Comparison of ENCODE assay signal across 8 cellular contexts in genomic region chr12:120262852-120263724, GRCh38. TPM values are rescaled to one million over a fixed set of nuclear protein-coding genes. Genes with fewer than 3 reads are reported as not detected.
DNase-seq lines count a peak whose midpoint lies in the region; FAIRE-seq and TF ChIP-seq lines count a peak whose summit lies in the region.

No MANE protein-coding gene starts in this region.

- DNase-seq in HK-2 (ENCODE audit: unreplicated experiment) = peak; percentile 61
- DNase-seq in astrocyte (ENCODE audit: low read depth) = no peak
- DNase-seq in immature natural killer cell = no peak
- no peak for DNase-seq in GM20000 (ENCODE audit: low spot score)
- no peak for DNase-seq in activated CD8-positive, alpha-beta memory T cell treated with anti-CD3 and anti-CD28 coated beads, Interleukin-2, amount 50 U/mL, for 48 hours
- no peak for DNase-seq in D721Med (ENCODE audit: insufficient read length, low spot score)
- DNase-seq in epidermal melanocyte (ENCODE audit: insufficient read length, low spot score) = no peak

- H2AFZ ChIP-seq in astrocyte (ENCODE audit: low read depth, low read length) = no peak overlapping the region

- H3K27me3 Mint-ChIP-seq in astrocyte (ENCODE audit: low read depth, unreplicated experiment) = no peaks in the 10 kb centered on the region
- peaks cover 0 to 22% (median 9%) of the 10 kb centered on the region in 3 donors for H3K27me3 Mint-ChIP-seq in immature natural killer cell (ENCODE audit: low read depth in 3 of 3)

- H3K4me2 ChIP-seq in astrocyte (ENCODE audit: low read length) = peak overlapping the region; percentile 100

- peaks cover 65% of the 10 kb centered on the region for H4K20me1 ChIP-seq in astrocyte (ENCODE audit: insufficient read depth, low read length)

- H3K4me3 ChIP-seq in astrocyte (ENCODE audit: insufficient read depth, low read depth, low read length) = peak overlapping the region; percentile 88
- peak overlapping the region; percentile 72 to 84 for H3K4me3 ChIP-seq in stomach smooth muscle (ENCODE audit: low read length in 2 of 2)

- peak overlapping the region; percentile 97 for H3K4me3 Mint-ChIP-seq in astrocyte (ENCODE audit: unreplicated experiment)
- H3K4me3 Mint-ChIP-seq in immature natural killer cell = peak overlapping the region; percentile 88 to 97 (median 93)

- H3K9me3 Mint-ChIP-seq in astrocyte (ENCODE audit: unreplicated experiment) (no peaks in the 10 kb centered on the region), immature natural killer cell (no peaks in the 10 kb centered on the region)

- H3K9me3 ChIP-seq in astrocyte (ENCODE audit: insufficient read depth, low read depth, low read length) (no peaks in the 10 kb centered on the region), stomach smooth muscle (ENCODE audit: control insufficient read depth in 2 of 2, low read length in 2 of 2) (no peaks in the 10 kb centered on the region)

- peaks cover 74% of the 10 kb centered on the region for H3K79me2 ChIP-seq in astrocyte (ENCODE audit: insufficient read depth, low read length)

- H3K4me1 Mint-ChIP-seq in astrocyte (ENCODE audit: low read depth, unreplicated experiment) (peaks cover 40% of the 10 kb centered on the region), immature natural killer cell (peaks cover 65 to 66% of the 10 kb centered on the region in 2 donors)

- H3K36me3 ChIP-seq in astrocyte (ENCODE audit: insufficient read depth, low read length) (no peaks in the 10 kb centered on the region), stomach smooth muscle (ENCODE audit: control insufficient read depth in 2 of 2, insufficient read depth in 2 of 2, low read length in 2 of 2) (peaks cover 0 to 2% of the 10 kb centered on the region in 2 donors)

- no peaks in the 10 kb centered on the region for H3K27me3 ChIP-seq in astrocyte (ENCODE audit: insufficient read depth, low read length)
- H3K27me3 ChIP-seq in stomach smooth muscle (ENCODE audit: control insufficient read depth in 1 of 2, insufficient read depth in 2 of 2, low read length in 2 of 2) = no peaks in the 10 kb centered on the region

- H3K36me3 Mint-ChIP-seq in astrocyte (ENCODE audit: low read depth, unreplicated experiment) (peaks cover 17% of the 10 kb centered on the region), immature natural killer cell (peaks cover 5 to 25% (median 17%) of the 10 kb centered on the region in 3 donors)

- H3K4me1 ChIP-seq in astrocyte (ENCODE audit: insufficient read depth, low read length) (peaks cover 39% of the 10 kb centered on the region), stomach smooth muscle (ENCODE audit: control insufficient read depth, insufficient read depth, low read length) (peaks cover 54% of the 10 kb centered on the region)

- FAIRE-seq in astrocyte (lab: Jason Lieb, UNC) (no peak), D721Med (lab: Jason Lieb, UNC) (no peak)

- H3K27ac Mint-ChIP-seq in astrocyte (ENCODE audit: unreplicated experiment) = peak overlapping the region; percentile 92
- H3K27ac Mint-ChIP-seq in immature natural killer cell = peak overlapping the region; percentile 91 to 99 (median 96)

- H3K9ac ChIP-seq in astrocyte (ENCODE audit: low read length) = peak overlapping the region; percentile 88
- peak overlapping the region; percentile 74 to 82 for H3K9ac ChIP-seq in stomach smooth muscle (ENCODE audit: low read length in 2 of 2)

- TF ChIP-seq CTCF in astrocyte (IDR thresholded peaks at IDR 0.05; ENCODE audit: insufficient read depth, low read depth, low read length) (no peak), GM20000 (IDR thresholded peaks at IDR 0.05; ENCODE audit: extremely low read depth, missing control alignments) (no peak), D721Med (IDR thresholded peaks at IDR 0.05; ENCODE audit: insufficient read depth, missing control alignments) (no peak)

- H3K27ac ChIP-seq in astrocyte (ENCODE audit: low read depth, low read length) (peak overlapping the region; percentile 41), stomach smooth muscle (ENCODE audit: low read length) (peak overlapping the region; percentile 78)

RNA-seq across cellular contexts. Expression of gene PXN, which starts 2.4 kb away (rescaled TPM):
- 126 and 151 TPM in 2 replicates for total RNA-seq in astrocyte
- polyA plus RNA-seq in immature natural killer cell = 100 to 1,000 TPM; 132 to 310 (median 240) TPM

RNA-seq across cellular contexts. Expression of gene RNU4-2, which starts 28.6 kb away (rescaled TPM):
- total RNA-seq in astrocyte = 2,157 and 2,549 TPM in 2 replicates
- 10 to 100 TPM in 1 of 3 donors, not detected in 2; 70.0 TPM for polyA plus RNA-seq in immature natural killer cell

RNA-seq across cellular contexts. Expression of gene RNU4-1, which starts 29.9 kb away (rescaled TPM):
- 2,477 and 2,591 TPM in 2 replicates for total RNA-seq in astrocyte
- polyA plus RNA-seq in immature natural killer cell = not detected

RNA-seq across cellular contexts. Expression of gene SIRT4, which starts 39.0 kb away (rescaled TPM):
- total RNA-seq in astrocyte = 2.5 and 2.7 TPM in 2 replicates
- 1 to 10 TPM in 2 of 3 donors, not detected in 1; 1.5 to 1.9 TPM for polyA plus RNA-seq in immature natural killer cell
